1 cellular context compared by ENCODE assay signal in the genomic region with DNA sequence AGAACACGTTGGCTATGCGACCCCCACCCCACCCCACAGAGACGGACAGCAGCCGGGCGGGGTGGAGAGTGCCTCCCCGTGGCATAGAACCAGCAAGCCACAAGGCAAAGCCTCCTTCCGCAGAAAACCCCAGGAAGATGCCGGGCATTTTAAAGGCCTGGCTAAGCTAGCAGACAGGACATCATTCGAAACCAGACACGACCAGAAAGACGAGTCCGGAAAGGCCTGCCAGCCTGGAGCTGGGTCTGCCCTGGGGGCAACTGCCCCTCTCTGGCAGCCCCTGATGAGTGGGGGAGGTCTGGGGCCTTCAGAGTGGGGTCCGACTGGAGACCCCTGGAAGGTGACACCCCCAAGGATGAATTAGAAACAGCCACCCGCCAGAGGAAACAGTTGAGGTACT.
TF ChIP-seq lines count a peak whose summit lies in the region.

No MANE protein-coding gene starts in this region.

TF ChIP-seq in HCT116, 20 proteins besides CTCF, POLR2A, EP300 and RAD21:
- TF ChIP-seq, protein P1, sequence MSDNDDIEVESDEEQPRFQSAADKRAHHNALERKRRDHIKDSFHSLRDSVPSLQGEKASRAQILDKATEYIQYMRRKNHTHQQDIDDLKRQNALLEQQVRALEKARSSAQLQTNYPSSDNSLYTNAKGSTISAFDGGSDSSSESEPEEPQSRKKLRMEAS (IDR thresholded peaks at IDR 0.05) = no peak
- TF ChIP-seq TCF7L2 (IDR thresholded peaks at IDR 0.05; ENCODE audit: borderline replicate concordance, extremely low read depth, insufficient read depth, insufficient read length) (no peak), ZNF274 (IDR thresholded peaks at IDR 0.05; ENCODE audit: low read depth, low read length) (no peak), JUND (IDR thresholded peaks at IDR 0.05) (no peak)
- TF ChIP-seq, protein P2, sequence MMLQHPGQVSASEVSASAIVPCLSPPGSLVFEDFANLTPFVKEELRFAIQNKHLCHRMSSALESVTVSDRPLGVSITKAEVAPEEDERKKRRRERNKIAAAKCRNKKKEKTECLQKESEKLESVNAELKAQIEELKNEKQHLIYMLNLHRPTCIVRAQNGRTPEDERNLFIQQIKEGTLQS (IDR thresholded peaks at IDR 0.05) = no peak
TF ChIP-seq in HCT116: peak in this region for 0.
